Comparison of ENCODE assay signal across 8 cellular contexts in the genomic region with DNA sequence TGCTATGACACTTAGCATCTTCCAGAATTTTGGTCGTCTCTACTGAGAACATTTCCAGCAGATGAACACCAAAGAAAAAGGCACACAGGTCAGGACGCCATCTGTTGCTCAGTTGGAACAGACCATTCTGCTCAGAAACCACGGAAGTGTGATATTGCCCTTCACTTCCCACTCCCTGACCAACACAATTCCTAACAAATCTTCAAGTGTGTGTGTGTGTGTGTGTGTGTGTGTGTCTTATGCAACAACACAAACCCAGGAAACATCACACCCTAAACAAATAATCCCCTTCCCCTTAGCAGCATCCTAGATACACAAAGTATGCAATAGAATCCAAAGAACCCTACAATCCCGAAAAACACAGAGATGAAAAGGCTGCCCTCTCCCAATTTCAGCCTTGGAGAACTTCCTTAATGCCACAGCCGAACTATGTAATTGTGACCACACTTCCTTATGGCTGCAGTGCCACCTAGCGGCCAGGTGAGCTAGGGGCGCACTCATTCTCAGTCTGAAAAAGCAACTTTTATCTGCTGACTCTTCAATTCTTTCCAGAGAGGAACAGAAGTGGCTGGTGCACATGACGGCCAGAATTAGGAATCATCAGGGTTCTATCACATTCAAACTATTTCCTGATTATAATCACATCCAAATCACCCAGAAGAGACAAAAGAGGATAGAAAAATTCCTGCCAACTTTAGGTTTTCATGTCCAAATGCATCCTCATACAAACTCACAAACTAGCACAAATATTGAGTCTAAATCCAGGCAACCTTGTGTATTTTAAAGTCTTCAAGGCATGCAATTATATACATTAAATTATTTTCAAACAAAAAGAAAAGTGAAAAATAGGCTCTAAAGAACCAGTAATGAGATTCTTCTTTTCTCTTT.
DNase-seq lines count a peak whose midpoint lies in the region; ATAC-seq and TF ChIP-seq lines count a peak whose summit lies in the region.

No MANE protein-coding gene starts in this region.

- no peaks in the 10 kb centered on the region for H3K36me3 Mint-ChIP-seq in activated T-helper 2 cell treated with anti-CD3 and anti-CD28 coated beads, Interferon-gamma antibody, Interleukin-2, Interleukin-4, amounts not matched to agents 10 μg/mL and 5 μg/mL and 100 μg/mL, durations not matched to agents 14 hours and 24 hours and 36 hours (ENCODE audit: low read depth)

- H3K36me3 ChIP-seq in parathyroid adenoma (ENCODE audit: control insufficient read depth, insufficient read depth, low read length) (no peaks in the 10 kb centered on the region), upper lobe of right lung (no peaks in the 10 kb centered on the region)

- no peak overlapping the region for H3K27ac Mint-ChIP-seq in activated T-helper 2 cell treated with anti-CD3 and anti-CD28 coated beads, Interferon-gamma antibody, Interleukin-2, Interleukin-4, amounts not matched to agents 10 μg/mL and 5 μg/mL and 100 μg/mL, durations not matched to agents 14 hours and 24 hours and 36 hours

- H3K27ac ChIP-seq in foreskin keratinocyte (no peak overlapping the region), parathyroid adenoma (no peak overlapping the region), upper lobe of right lung (no peak overlapping the region)

- H3K9ac ChIP-seq in parathyroid adenoma = no peak overlapping the region

- peaks cover 4% of the 10 kb centered on the region for H3K27me3 ChIP-seq in foreskin keratinocyte
- H3K27me3 ChIP-seq in parathyroid adenoma (ENCODE audit: control insufficient read depth, insufficient read depth, low read length) = no peaks in the 10 kb centered on the region
- H3K27me3 ChIP-seq in upper lobe of right lung = no peaks in the 10 kb centered on the region

- peak; percentile 61 for DNase-seq in EL
- peak; percentile 49 for DNase-seq in Jurkat, Clone E6-1 (ENCODE audit: low read depth, low spot score)
- peak; percentile 74 for DNase-seq in RKO (ENCODE audit: low spot score)
- peak; percentile 28 for DNase-seq in activated T-helper 2 cell treated with anti-CD3 and anti-CD28 coated beads, Interferon-gamma antibody, Interleukin-2, Interleukin-4, amounts not matched to agents 10 μg/mL and 5 μg/mL and 100 μg/mL, durations not matched to agents 14 hours and 24 hours and 36 hours (ENCODE audit: low spot score)
- DNase-seq in foreskin keratinocyte = peak; percentile 18 to 52
- DNase-seq in upper lobe of right lung = peak; percentile 84

- H3K4me3 Mint-ChIP-seq in activated T-helper 2 cell treated with anti-CD3 and anti-CD28 coated beads, Interferon-gamma antibody, Interleukin-2, Interleukin-4, amounts not matched to agents 10 μg/mL and 5 μg/mL and 100 μg/mL, durations not matched to agents 14 hours and 24 hours and 36 hours (ENCODE audit: low read depth) = no peak overlapping the region

- H3K9me3 ChIP-seq in parathyroid adenoma (ENCODE audit: control insufficient read depth, low read length) (no peaks in the 10 kb centered on the region), upper lobe of right lung (no peaks in the 10 kb centered on the region)

- H3K79me2 ChIP-seq in parathyroid adenoma = no peaks in the 10 kb centered on the region

- peak; percentile 95 for TF ChIP-seq CTCF in foreskin keratinocyte (conservative IDR thresholded peaks at IDR 0.05)
- peak; percentile 78 for TF ChIP-seq CTCF in parathyroid adenoma (IDR thresholded peaks at IDR 0.05)
- peak; percentile 85 for TF ChIP-seq CTCF in upper lobe of right lung (IDR thresholded peaks at IDR 0.05)

- H3K27me3 Mint-ChIP-seq in activated T-helper 2 cell treated with anti-CD3 and anti-CD28 coated beads, Interferon-gamma antibody, Interleukin-2, Interleukin-4, amounts not matched to agents 10 μg/mL and 5 μg/mL and 100 μg/mL, durations not matched to agents 14 hours and 24 hours and 36 hours (ENCODE audit: low read depth) = no peaks in the 10 kb centered on the region

- no peaks in the 10 kb centered on the region for H3K4me1 ChIP-seq in foreskin keratinocyte
- no peaks in the 10 kb centered on the region for H3K4me1 ChIP-seq in parathyroid adenoma
- H3K4me1 ChIP-seq in upper lobe of right lung = no peaks in the 10 kb centered on the region

- no peaks in the 10 kb centered on the region for H3K9me3 Mint-ChIP-seq in activated T-helper 2 cell treated with anti-CD3 and anti-CD28 coated beads, Interferon-gamma antibody, Interleukin-2, Interleukin-4, amounts not matched to agents 10 μg/mL and 5 μg/mL and 100 μg/mL, durations not matched to agents 14 hours and 24 hours and 36 hours

- no peak overlapping the region for H2AFZ ChIP-seq in parathyroid adenoma

- H3K4me3 ChIP-seq in Jurkat, Clone E6-1 (ENCODE audit: low read length) = no peak overlapping the region
- no peak overlapping the region for H3K4me3 ChIP-seq in parathyroid adenoma (ENCODE audit: low read depth, low read length)
- no peak overlapping the region for H3K4me3 ChIP-seq in upper lobe of right lung

- no peak overlapping the region for H3K4me2 ChIP-seq in parathyroid adenoma (ENCODE audit: low read length)

- ATAC-seq in GM21528 (IDR thresholded peaks at IDR 0.05; ENCODE audit: low FRiP score, unreplicated experiment) (peak; percentile 94), foreskin keratinocyte (peak; percentile 91), upper lobe of right lung (peak; percentile 97)

- H3K4me1 Mint-ChIP-seq in activated T-helper 2 cell treated with anti-CD3 and anti-CD28 coated beads, Interferon-gamma antibody, Interleukin-2, Interleukin-4, amounts not matched to agents 10 μg/mL and 5 μg/mL and 100 μg/mL, durations not matched to agents 14 hours and 24 hours and 36 hours (ENCODE audit: low read depth) = peaks cover 1% of the 10 kb centered on the region

- intact Hi-C loops in activated T-helper 2 cell treated with anti-CD3 and anti-CD28 coated beads, Interferon-gamma antibody, Interleukin-2, Interleukin-4, amounts not matched to agents 10 μg/mL and 5 μg/mL and 100 μg/mL, durations not matched to agents 14 hours and 24 hours and 36 hours (cut with micrococcal nuclease) = loop anchor here (2.0 to 5.0 kb wide), 2 partner anchors 1279 to 1517 kb away; no protein-coding TSS in a partner anchor
- intact Hi-C loops in upper lobe of right lung (cut with DNase I) = no loop called here

Comparison
In these comparisons a context has a peak if more than half of its experiments do, and no peak if none do; other contexts are left out.
1. DNase-seq: peak in every context shown above with its lines; median percentile 84 in upper lobe of right lung; 74 in RKO; 61 in EL; 49 in Jurkat, Clone E6-1; 35 in foreskin keratinocyte; 28 in activated T-helper 2 cell treated with anti-CD3 and anti-CD28 coated beads, Interferon-gamma antibody, Interleukin-2, Interleukin-4, amounts not matched to agents 10 μg/mL and 5 μg/mL and 100 μg/mL, durations not matched to agents 14 hours and 24 hours and 36 hours.